Comparison of ENCODE assay signal across 25 cellular contexts in genomic region chr7:27091125-27091524, GRCh38.
DNase-seq lines count a peak whose midpoint lies in the region; ATAC-seq and TF ChIP-seq lines count a peak whose summit lies in the region.
"Had no signal": no experiment of that assay in that cellular context is flagged by ENCODE, and none has a peak within 500 bp of the region (broad histone marks: within the 10 kb centered on the region; RNA-seq: fewer than 3 reads in every experiment).

No MANE protein-coding gene starts in this region.

- H3K27me3 Mint-ChIP-seq in nephron (ENCODE audit: low read depth): peaks cover 39% of the 10 kb centered on the region

- H3K4me3 ChIP-seq in HUES48 (ENCODE audit: low read depth, low read length): no peak overlapping the region
- H3K4me3 ChIP-seq: lower lobe of right lung, psoas muscle, skin epidermis, thoracic aorta had no signal

- DNase-seq in DMS79 (lab: John Stamatoyannopoulos, UW): peak; percentile 72
- peak; percentile 90 for DNase-seq in NCI-H510A treated with DMSO at 0.1 percent for 48 hours (lab: John Stamatoyannopoulos, UW)
- no peak for DNase-seq in MV-4-11 (lab: John Stamatoyannopoulos, UW)
- DNase-seq: activated B cell treated with CpG ODN at 0.5 μM for 24 hours; activated CD4-positive, alpha-beta memory T cell treated with anti-CD3 and anti-CD28 coated beads for 36 hours; activated effector memory CD4-positive, alpha-beta T cell treated with anti-CD3 and anti-CD28 coated beads, Interleukin-2, amount 50 U/mL, for 16 hours; CD4-positive, alpha-beta T cell; DMS 273 treated with DMSO at 0.1 percent for 48 hours; effector memory CD8-positive, alpha-beta T cell; hypothalamus; IMR-90; lower lobe of right lung; NCI-H446; psoas muscle; T1000 had no signal

- H3K27me3 ChIP-seq in HUES48 (ENCODE audit: control insufficient read depth, insufficient read depth, low read length): peaks cover 90% of the 10 kb centered on the region

- H3K4me1 Mint-ChIP-seq in nephron: peaks cover 54% of the 10 kb centered on the region

- no peak overlapping the region for H3K9ac ChIP-seq in HUES48 (ENCODE audit: low read depth, low read length)

- peaks cover 31% of the 10 kb centered on the region for H3K4me1 ChIP-seq in HUES48 (ENCODE audit: control insufficient read depth, insufficient read depth, low read length)
- H3K4me1 ChIP-seq: psoas muscle had no signal

- no peaks in the 10 kb centered on the region for H3K36me3 ChIP-seq in HUES48 (ENCODE audit: control insufficient read depth, insufficient read depth, low read length)
- H3K36me3 ChIP-seq: lower lobe of right lung, neutrophil, thoracic aorta had no signal

- H3K27ac Mint-ChIP-seq in nephron: peak overlapping the region in 2 of 3 experiments; percentile 62 to 75
- H3K27ac Mint-ChIP-seq: activated B cell treated with CpG ODN at 0.5 μM for 24 hours; activated CD4-positive, alpha-beta memory T cell treated with anti-CD3 and anti-CD28 coated beads for 36 hours; CD4-positive, alpha-beta T cell; effector memory CD8-positive, alpha-beta T cell; stimulated activated memory B cell treated with anti-CD40 and anti-IgM and Interleukin-4, amounts not matched to agents 10 μg/mL and 1 μg/mL and 100 μg/mL, for 72 hours had no signal

- no peaks in the 10 kb centered on the region for H3K9me3 ChIP-seq in HUES48 (ENCODE audit: control insufficient read depth, insufficient read depth, low read length)
- H3K9me3 ChIP-seq: lower lobe of right lung, neutrophil, psoas muscle, thoracic aorta had no signal

- TF ChIP-seq CTCF in nephron (IDR thresholded peaks at IDR 0.05; ENCODE audit: unreplicated experiment in 3 of 3): no peak

- H3K9me3 Mint-ChIP-seq in nephron: no peaks in the 10 kb centered on the region
- H3K9me3 Mint-ChIP-seq: activated B cell treated with CpG ODN at 0.5 μM for 24 hours; activated CD4-positive, alpha-beta memory T cell treated with anti-CD3 and anti-CD28 coated beads for 36 hours; effector memory CD8-positive, alpha-beta T cell; stimulated activated memory B cell treated with anti-CD40 and anti-IgM and Interleukin-4, amounts not matched to agents 10 μg/mL and 1 μg/mL and 100 μg/mL, for 72 hours had no signal

- H3K36me3 Mint-ChIP-seq in nephron (ENCODE audit: low read depth): no peaks in the 10 kb centered on the region
- H3K36me3 Mint-ChIP-seq: activated CD4-positive, alpha-beta memory T cell treated with anti-CD3 and anti-CD28 coated beads for 36 hours; brain; stimulated activated memory B cell treated with anti-CD40 and anti-IgM and Interleukin-4, amounts not matched to agents 10 μg/mL and 1 μg/mL and 100 μg/mL, for 72 hours had no signal

- no peak for ATAC-seq in HG02588 (IDR thresholded peaks at IDR 0.05; ENCODE audit: unreplicated experiment)
- ATAC-seq in HG02642 (IDR thresholded peaks at IDR 0.05; ENCODE audit: poor library complexity, unreplicated experiment): no peak
- ATAC-seq: effector memory CD8-positive, alpha-beta T cell; esophagus mucosa; lower lobe of right lung; psoas muscle; stimulated activated memory B cell treated with anti-CD40 and anti-IgM and Interleukin-4, amounts not matched to agents 10 μg/mL and 1 μg/mL and 100 μg/mL, for 72 hours had no signal

- peak overlapping the region; percentile 77 for H3K27ac ChIP-seq in HUES48 (ENCODE audit: low read depth, low read length)
- H3K27ac ChIP-seq: lower lobe of right lung, neutrophil, psoas muscle, skin epidermis, thoracic aorta had no signal

- H3K4me3 Mint-ChIP-seq in nephron: peak overlapping the region in 2 of 3 experiments; percentile 4 to 10
- H3K4me3 Mint-ChIP-seq: activated B cell treated with CpG ODN at 0.5 μM for 24 hours; activated CD4-positive, alpha-beta memory T cell treated with anti-CD3 and anti-CD28 coated beads for 36 hours; CD4-positive, alpha-beta T cell; effector memory CD8-positive, alpha-beta T cell; stimulated activated memory B cell treated with anti-CD40 and anti-IgM and Interleukin-4, amounts not matched to agents 10 μg/mL and 1 μg/mL and 100 μg/mL, for 72 hours had no signal
